11 cellular contexts compared by ENCODE assay signal in genomic region chr11:121063728-121064127, GRCh38.
DNase-seq lines count a peak whose midpoint lies in the region; ATAC-seq and TF ChIP-seq lines count a peak whose summit lies in the region.
"Had no signal": no experiment of that assay in that cellular context is flagged by ENCODE, and none has a peak within 500 bp of the region (broad histone marks: within the 10 kb centered on the region; RNA-seq: fewer than 3 reads in every experiment).

No MANE protein-coding gene starts in this region.

- no peaks in the 10 kb centered on the region for H3K9me3 ChIP-seq in MM.1S (replicated peaks; ENCODE audit: insufficient read depth, low read length)
- H3K9me3 ChIP-seq in parathyroid adenoma (ENCODE audit: control insufficient read depth, low read length): no peaks in the 10 kb centered on the region
- H3K9me3 ChIP-seq: stomach had no signal

- H3K9ac ChIP-seq in MM.1S (ENCODE audit: low read length) (no peak overlapping the region), parathyroid adenoma (no peak overlapping the region)

- no peak overlapping the region for H2AFZ ChIP-seq in MM.1S (ENCODE audit: low read length)
- no peak overlapping the region for H2AFZ ChIP-seq in parathyroid adenoma

- no peak overlapping the region for H3K4me3 ChIP-seq in MM.1S (ENCODE audit: low read length)
- H3K4me3 ChIP-seq in epithelial cell of esophagus (ENCODE audit: low read length): no peak overlapping the region
- H3K4me3 ChIP-seq in parathyroid adenoma (ENCODE audit: low read depth, low read length): no peak overlapping the region
- H3K4me3 ChIP-seq: GM12878, lung, stomach had no signal

- H3K4me1 ChIP-seq in MM.1S (ENCODE audit: low read length): peaks cover 39% of the 10 kb centered on the region
- H3K4me1 ChIP-seq in parathyroid adenoma: no peaks in the 10 kb centered on the region
- H3K4me1 ChIP-seq: stomach had no signal

- no peaks in the 10 kb centered on the region for H3K9me2 ChIP-seq in MM.1S (replicated peaks; ENCODE audit: insufficient read depth, low read length)

- H3K79me2 ChIP-seq in MM.1S (ENCODE audit: low read length) (no peaks in the 10 kb centered on the region), parathyroid adenoma (no peaks in the 10 kb centered on the region)

- peak; percentile 34 for TF ChIP-seq CTCF in MM.1S (IDR thresholded peaks at IDR 0.05; ENCODE audit: low read length)
- TF ChIP-seq CTCF in epithelial cell of esophagus (IDR thresholded peaks at IDR 0.05; ENCODE audit: insufficient read depth, low read depth, low read length, missing control alignments): peak; percentile 46
- peak; percentile 13 for TF ChIP-seq CTCF in parathyroid adenoma (IDR thresholded peaks at IDR 0.05)

- H4K20me1 ChIP-seq in MM.1S (ENCODE audit: insufficient read depth, low read length): no peaks in the 10 kb centered on the region

- no peak overlapping the region for H3K27ac ChIP-seq in MM.1S (ENCODE audit: low read length)
- no peak overlapping the region for H3K27ac ChIP-seq in parathyroid adenoma
- H3K27ac ChIP-seq: stomach had no signal

- peaks cover 30% of the 10 kb centered on the region for H3F3A ChIP-seq in MM.1S (ENCODE audit: insufficient read depth, low read length)

- H3K27me3 ChIP-seq in MM.1S (replicated peaks; ENCODE audit: insufficient read depth, low read length) (no peaks in the 10 kb centered on the region), parathyroid adenoma (ENCODE audit: control insufficient read depth, insufficient read depth, low read length) (no peaks in the 10 kb centered on the region)
- H3K27me3 ChIP-seq: stomach had no signal

- no peak for ATAC-seq in GM21381 (IDR thresholded peaks at IDR 0.05; ENCODE audit: unreplicated experiment)
- ATAC-seq: GM12878 had no signal

- DNase-seq in ELR (ENCODE audit: low read depth) (peak; percentile 27), MM.1S (no peak), epithelial cell of esophagus (ENCODE audit: low read depth) (peak; percentile 14), NCI-H1105 treated with DMSO at 0.1 percent for 48 hours (lab: John Stamatoyannopoulos, UW) (no peak), NCI-H510A (lab: John Stamatoyannopoulos, UW) (no peak)
- DNase-seq: NCI-H2171, stomach had no signal

- H3K36me3 ChIP-seq in MM.1S (replicated peaks; ENCODE audit: insufficient read depth, low read length) (no peaks in the 10 kb centered on the region; the same call in 1 of the 2 replicates), parathyroid adenoma (ENCODE audit: control insufficient read depth, insufficient read depth, low read length) (no peaks in the 10 kb centered on the region)

- H3K4me2 ChIP-seq in MM.1S (ENCODE audit: low read depth, low read length): no peak overlapping the region
- no peak overlapping the region for H3K4me2 ChIP-seq in parathyroid adenoma (ENCODE audit: low read length)

Comparison
In these comparisons a context has a peak if more than half of its experiments do, and no peak if none do; other contexts are left out.
1. DNase-seq: peak in ELR (single experiment) and epithelial cell of esophagus (single experiment); none in MM.1S (single experiment), NCI-H1105 treated with DMSO at 0.1 percent for 48 hours (single experiment) and NCI-H510A (single experiment).
2. Peak in every context shown above with its lines, with median percentiles within 50 percentile points of each other: CTCF ChIP-seq.